Comparison of ENCODE assay signal across 25 cellular contexts in genomic region chr14:30402846-30403245, GRCh38.
"Had no signal": no experiment of that assay in that cellular context is flagged by ENCODE, and none has a peak within 500 bp of the region (broad histone marks: within the 10 kb centered on the region; RNA-seq: fewer than 3 reads in every experiment).

No MANE protein-coding gene starts in this region.

- H3K4me3 ChIP-seq: left lung, lower lobe of right lung, neural progenitor cell, psoas muscle, right atrium auricular region, right lobe of liver, smooth muscle cell, stomach, testis, thyroid gland, transverse colon, upper lobe of right lung had no signal

- H3K9me3 ChIP-seq: lower lobe of right lung, neutrophil, psoas muscle, right atrium auricular region, right lobe of liver, stomach, testis, thyroid gland, transverse colon, upper lobe of right lung had no signal

- H2AFZ ChIP-seq: neural progenitor cell, parathyroid adenoma had no signal

- DNase-seq: hippocampal formation; kidney; left colon; left lung; lower lobe of right lung; mammary epithelial cell; mesenchymal stem cell; naive thymus-derived CD8-positive, alpha-beta T cell; occipital lobe; psoas muscle; right lobe of liver; stimulated activated CD4-positive, alpha-beta T cell treated with anti-CD3 and anti-CD28 coated beads, Interleukin-1b, Interleukin-23, amount 100 ng/mL, for 48 hours; stimulated activated CD4-positive, alpha-beta T cell treated with anti-CD3 and anti-CD28 coated beads, Interleukin-2, amount 100 ng/mL, for 48 hours; stimulated activated naive B cell treated with anti-CD40 and anti-IgM and Interleukin-4, amounts not matched to agents 10 μg/mL and 1 μg/mL and 100 μg/mL, for 72 hours; stimulated activated naive CD8-positive, alpha-beta T cell treated with anti-CD3 and anti-CD28 coated beads, Interleukin-15, Interleukin-2, amounts not matched to agents 100 U/mL and 50 U/mL, for 24 hours; stomach; testis; thyroid gland; transverse colon; upper lobe of right lung had no signal

- H3K79me2 ChIP-seq: parathyroid adenoma had no signal

- H3K27ac ChIP-seq: left lung, lower lobe of right lung, neural progenitor cell, neutrophil, parathyroid adenoma, psoas muscle, right atrium auricular region, right lobe of liver, stomach, testis, thyroid gland, transverse colon, upper lobe of right lung had no signal

- H3K27me3 ChIP-seq: left lung, neural progenitor cell, neutrophil, right atrium auricular region, right lobe of liver, stomach, testis, thyroid gland, transverse colon, upper lobe of right lung had no signal

- H3K4me1 ChIP-seq: left lung, lower lobe of right lung, neural progenitor cell, parathyroid adenoma, psoas muscle, right atrium auricular region, right lobe of liver, stomach, testis, thyroid gland, transverse colon, upper lobe of right lung had no signal

- H3K4me2 ChIP-seq: neural progenitor cell, smooth muscle cell had no signal

- H3K9ac ChIP-seq: neural progenitor cell, parathyroid adenoma had no signal

- H3K36me3 ChIP-seq: left lung, lower lobe of right lung, neural progenitor cell, neutrophil, right atrium auricular region, right lobe of liver, stomach, thyroid gland, transverse colon, upper lobe of right lung had no signal
